5 cellular contexts compared by ENCODE assay signal in genomic region chr9:87860-88259, GRCh38. TPM values are rescaled to one million over a fixed set of nuclear protein-coding genes. Genes with fewer than 3 reads are reported as not detected.
"Had no signal": no experiment of that assay in that cellular context is flagged by ENCODE, and none has a peak within 500 bp of the region (broad histone marks: within the 10 kb centered on the region; RNA-seq: fewer than 3 reads in every experiment).

No MANE protein-coding gene starts in this region.

RNA-seq across cellular contexts. Expression of gene FOXD4, which starts 30.4 kb away (rescaled TPM):
- total RNA-seq: suprapubic skin, tibial nerve, ureter, urinary bladder, vagina had no signal
